ENCODE assay signal across 9 cellular contexts in genomic region chr20:8454137-8454712, GRCh38.
DNase-seq lines count a peak whose midpoint lies in the region; ATAC-seq and TF ChIP-seq lines count a peak whose summit lies in the region.
"Had no signal": no experiment of that assay in that cellular context is flagged by ENCODE, and none has a peak within 500 bp of the region (broad histone marks: within the 10 kb centered on the region; RNA-seq: fewer than 3 reads in every experiment).

No MANE protein-coding gene starts in this region.

- H3K4me1 ChIP-seq in A673 (ENCODE audit: insufficient read depth, low read length, poor library complexity, severe bottlenecking), result no peaks in the 10 kb centered on the region
- H3K4me1 ChIP-seq in SJCRH30, result no peaks in the 10 kb centered on the region
- no peaks in the 10 kb centered on the region for H3K4me1 ChIP-seq in foreskin keratinocyte
- no peaks in the 10 kb centered on the region for H3K4me1 ChIP-seq in esophagus squamous epithelium

- DNase-seq in A673 (ENCODE audit: low spot score) (peak; percentile 74), GM10266 (ENCODE audit: extremely low spot score) (peak; percentile 18), SJCRH30 (peak; percentile 30 to 62), foreskin keratinocyte (peak in 1 of 2 donors; percentile 67), stromal cell of bone marrow (ENCODE audit: low read depth) (peak; percentile 97), esophagus squamous epithelium (lab: John Stamatoyannopoulos, UW) (no peak), DMS79 (lab: John Stamatoyannopoulos, UW) (no peak)

- H3K4me3 ChIP-seq in A673 (ENCODE audit: low read depth, low read length, poor library complexity, severe bottlenecking) (no peak overlapping the region), SJCRH30 (no peak overlapping the region), esophagus squamous epithelium (no peak overlapping the region)
- H3K4me3 ChIP-seq: K562 had no signal

- POLR2A ChIA-PET in A673 (lab: Charles Lee; ENCODE audit: low non-redundant PET), result no interaction called here

- H3K36me3 ChIP-seq in A673 (ENCODE audit: insufficient read depth, low read length, poor library complexity, severe bottlenecking) (no peaks in the 10 kb centered on the region), SJCRH30 (no peaks in the 10 kb centered on the region), esophagus squamous epithelium (no peaks in the 10 kb centered on the region)

- peak; percentile 67 for ATAC-seq in HG03469 (IDR thresholded peaks at IDR 0.05; ENCODE audit: unreplicated experiment)
- ATAC-seq in foreskin keratinocyte, result peak; percentile 29
- ATAC-seq: K562 had no signal

- TF ChIP-seq CTCF in A673 (conservative IDR thresholded peaks at IDR 0.05; ENCODE audit: low read depth, low read length) (peak; percentile 63), GM10266 (IDR thresholded peaks at IDR 0.05; ENCODE audit: control insufficient read depth, insufficient read depth, low read depth, missing control alignments) (peak; percentile 41), foreskin keratinocyte (conservative IDR thresholded peaks at IDR 0.05) (peak; percentile 25), esophagus squamous epithelium (IDR thresholded peaks at IDR 0.05) (peak in 1 of 6 experiments; percentile 13)

- H3K27me3 ChIP-seq in A673 (replicated peaks; ENCODE audit: insufficient read depth, low read depth, low read length, poor library complexity), result peaks cover 5% of the 10 kb centered on the region
- no peaks in the 10 kb centered on the region for H3K27me3 ChIP-seq in SJCRH30
- no peaks in the 10 kb centered on the region for H3K27me3 ChIP-seq in foreskin keratinocyte
- H3K27me3 ChIP-seq in esophagus squamous epithelium, result no peaks in the 10 kb centered on the region

- CTCF ChIA-PET in A673 (lab: Charles Lee), result interaction anchor here (0.6 kb wide), 1 partner anchor 326 kb away, joined by 6 read pairs; no protein-coding TSS in a partner anchor

- no TSS peak for BruUV-seq in A673 (replicated peaks; lab: Mats Ljungman, UMichigan)

- H3K27ac ChIP-seq in A673 (ENCODE audit: low read depth, low read length, poor library complexity, severe bottlenecking), result no peak overlapping the region
- no peak overlapping the region for H3K27ac ChIP-seq in SJCRH30
- H3K27ac ChIP-seq in foreskin keratinocyte, result no peak overlapping the region
- H3K27ac ChIP-seq in esophagus squamous epithelium, result no peak overlapping the region

- no peak for TF ChIP-seq POLR2A in esophagus squamous epithelium (IDR thresholded peaks at IDR 0.05)

- intact Hi-C loops in A673 (cut with micrococcal nuclease; ENCODE audit: unreplicated experiment) (no loop called here), esophagus squamous epithelium (cut with DNase I) (no loop called here)

- 34 to 36% methylated on average over 5 to 6 of the region's 6 CpGs for WGBS in esophagus squamous epithelium, 2 donors

- H3K9me3 ChIP-seq in A673 (ENCODE audit: low read depth, low read length, poor library complexity, severe bottlenecking), result no peaks in the 10 kb centered on the region
- no peaks in the 10 kb centered on the region for H3K9me3 ChIP-seq in SJCRH30 (replicated peaks)
- no peaks in the 10 kb centered on the region for H3K9me3 ChIP-seq in esophagus squamous epithelium

Comparison
In these comparisons a context has a peak if more than half of its experiments do, and no peak if none do; other contexts are left out.
1. DNase-seq: peak in A673 (single experiment), GM10266 (single experiment), SJCRH30 (2 of 2) and stromal cell of bone marrow (single experiment); none in esophagus squamous epithelium (single experiment) and DMS79 (single experiment).